In genomic region chr19:49056101-49056901, GRCh38 we compare ENCODE assay signal across 8 cellular contexts. TPM values are rescaled to one million over a fixed set of nuclear protein-coding genes. Genes with fewer than 3 reads are reported as not detected.
A peak's percentile ranks its signal among the peaks of the same experiment; 100 is the strongest.
DNase-seq lines count a peak whose midpoint lies in the region; ATAC-seq and TF ChIP-seq lines count a peak whose summit lies in the region.

No MANE protein-coding gene starts in this region.

- ATAC-seq in SK-N-SH treated with all-trans-retinoic acid at 6 μM for 48 hours (peak; percentile 88), sciatic nerve (peak; percentile 82), GM21723 (IDR thresholded peaks at IDR 0.05; ENCODE audit: unreplicated experiment) (no peak), HG02678 (IDR thresholded peaks at IDR 0.05; ENCODE audit: unreplicated experiment) (no peak)

- no peaks in the 10 kb centered on the region for H3K36me3 ChIP-seq in BLaER1
- no peaks in the 10 kb centered on the region for H3K36me3 ChIP-seq in hepatocyte (replicated peaks; ENCODE audit: insufficient read depth, low read depth)

- H3K4me2 ChIP-seq in BLaER1 (peak overlapping the region; percentile 75), hepatocyte (peak overlapping the region; percentile 99)

- H2AFZ ChIP-seq in hepatocyte = peak overlapping the region; percentile 94

- H3K27ac ChIP-seq in BLaER1 (no peak overlapping the region), hepatocyte (no peak overlapping the region)

- H3K27me3 ChIP-seq in BLaER1 (peaks cover 66% of the 10 kb centered on the region), hepatocyte (peaks cover 9% of the 10 kb centered on the region)

- no peaks in the 10 kb centered on the region for H3K9me2 ChIP-seq in hepatocyte (replicated peaks; ENCODE audit: insufficient read depth)

- H3K4me1 ChIP-seq in BLaER1 (peaks cover 31% of the 10 kb centered on the region), hepatocyte (ENCODE audit: insufficient read depth) (peaks cover 17% of the 10 kb centered on the region)

- peaks cover 8% of the 10 kb centered on the region; the same call in 1 of the 2 replicates for H4K20me1 ChIP-seq in BLaER1
- H4K20me1 ChIP-seq in hepatocyte (ENCODE audit: insufficient read depth, poor library complexity, severe bottlenecking) = no peaks in the 10 kb centered on the region

- H3K79me2 ChIP-seq in hepatocyte = no peaks in the 10 kb centered on the region

- H3K4me3 ChIP-seq in BLaER1 = peak overlapping the region; percentile 60
- H3K4me3 ChIP-seq in hepatocyte = peak overlapping the region; percentile 65

- no peak overlapping the region for H3K9ac ChIP-seq in BLaER1

- peak; percentile 40 for TF ChIP-seq CTCF in hepatocyte (IDR thresholded peaks at IDR 0.05; ENCODE audit: poor library complexity)

- 4% methylated on average over 63 of the region's 63 CpGs for WGBS in hepatocyte (ENCODE audit: low lambda C conversion rate, missing lambda C conversion rate)

- intact Hi-C loops in sciatic nerve (cut with DNase I) = no loop called here

- DNase-seq in H4 (ENCODE audit: low spot score) (peak; percentile 37), amniotic epithelial cell (ENCODE audit: low read depth) (peak; percentile 8), hepatocyte (ENCODE audit: low spot score) (peak; percentile 74), sciatic nerve (ENCODE audit: low spot score) (peak; percentile 76)

- H3K9me3 ChIP-seq in BLaER1 (no peaks in the 10 kb centered on the region), hepatocyte (ENCODE audit: low read depth) (no peaks in the 10 kb centered on the region)

TF ChIP-seq in SK-N-SH treated with all-trans-retinoic acid at 6 μM for 48 hours, 23 proteins besides CTCF, POLR2A, EP300 and RAD21:
- TF ChIP-seq TCF4 (CRISPR knock-in tag; IDR thresholded peaks at IDR 0.05; ENCODE audit: borderline replicate concordance) (no peak), PPARA (CRISPR knock-in tag; IDR thresholded peaks at IDR 0.05; ENCODE audit: borderline replicate concordance) (no peak), SNAI2 (CRISPR knock-in tag; IDR thresholded peaks at IDR 0.05) (no peak)

RNA-seq across cellular contexts. Expression of gene CGB7, which starts 1.2 kb away (rescaled TPM):
- not detected in 2 replicates for total RNA-seq in H4 (2014; rRNA removed; shearing (Covaris generic))
- 0.76 TPM in 1 of 2 replicates, not detected in the other for total RNA-seq in hepatocyte
- polyA plus RNA-seq in hepatocyte = 1.6 and 4.1 TPM in 2 replicates
- total RNA-seq in sciatic nerve = not detected

RNA-seq across cellular contexts. Expression of gene CGB8, which starts 7.4 kb away (rescaled TPM):
- 1.5 TPM in 1 of 2 replicates, not detected in the other for total RNA-seq in H4 (2014; rRNA removed; shearing (Covaris generic))
- 0.50 TPM in 1 of 2 replicates, not detected in the other for total RNA-seq in hepatocyte
- 0.53 TPM in 1 of 2 replicates, not detected in the other for polyA plus RNA-seq in hepatocyte
- total RNA-seq in sciatic nerve = not detected

RNA-seq across cellular contexts. Expression of gene NTF4, which starts 8.3 kb away (rescaled TPM):
- total RNA-seq in H4 (2014; rRNA removed; shearing (Covaris generic)) = not detected in 2 replicates
- total RNA-seq in hepatocyte (2.9 and 3.4 TPM in 2 replicates), sciatic nerve (not detected)
- polyA plus RNA-seq in hepatocyte = 6.9 and 11.5 TPM in 2 replicates

RNA-seq across cellular contexts. Expression of gene CGB5, which starts 12.7 kb away (rescaled TPM):
- 0.33 and 3.3 TPM in 2 replicates for total RNA-seq in H4 (2014; rRNA removed; shearing (Covaris generic))
- total RNA-seq in hepatocyte (1.5 and 1.9 TPM in 2 replicates), sciatic nerve (not detected)
- 0.22 and 1.2 TPM in 2 replicates for polyA plus RNA-seq in hepatocyte

RNA-seq across cellular contexts. Expression of gene KCNA7, which starts 16.2 kb away (rescaled TPM):
- not detected in 2 replicates for total RNA-seq in H4 (2014; rRNA removed; shearing (Covaris generic))
- total RNA-seq in hepatocyte (not detected in 2 replicates), sciatic nerve (not detected)
- not detected in 2 replicates for polyA plus RNA-seq in hepatocyte

Comparison
In these comparisons a context has a peak if more than half of its experiments do, and no peak if none do; other contexts are left out.
1. DNase-seq: peak in every context shown above with its lines; median percentile 76 in sciatic nerve; 74 in hepatocyte; 37 in H4; 8 in amniotic epithelial cell.
2. ATAC-seq: peak in SK-N-SH treated with all-trans-retinoic acid at 6 μM for 48 hours (single experiment) and sciatic nerve (single experiment); none in GM21723 (single experiment) and HG02678 (single experiment).